ENCODE assay signal across 1 cellular context in genomic region chr6:154537942-154538341, GRCh38.
TF ChIP-seq lines count a peak whose summit lies in the region.

No MANE protein-coding gene starts in this region.

TF ChIP-seq in HepG2, 621 proteins besides CTCF, POLR2A, EP300 and RAD21 (continued from another document):
- TF ChIP-seq ARID3A (IDR thresholded peaks at IDR 0.05; ENCODE audit: low read depth, low read length) (peak; percentile 65), SOX13 (IDR thresholded peaks at IDR 0.05) (no peak), SOX13 (CRISPR knock-in tag; conservative IDR thresholded peaks at IDR 0.05 in 1 of 2, IDR thresholded peaks at IDR 0.05 in 1 of 2) (0 out of 4 replicates have a peak, but pooled peaks of 1 of the 2 experiments have one; percentile 30), EHMT2 (IDR thresholded peaks at IDR 0.05; ENCODE audit: borderline replicate concordance, low read depth, low read length) (no peak), CEBPB (IDR thresholded peaks at IDR 0.05; ENCODE audit: borderline replicate concordance, low read depth, low read length) (peak; percentile 72; the same call in 1 of the 2 replicates), ZNF382 (CRISPR knock-in tag; IDR thresholded peaks at IDR 0.05; ENCODE audit: borderline replicate concordance) (no peak), HNF4G (IDR thresholded peaks at IDR 0.05; ENCODE audit: borderline replicate concordance, low read depth, low read length) (peak; percentile 95), HNF4G (CRISPR knock-in tag; IDR thresholded peaks at IDR 0.05; ENCODE audit: borderline replicate concordance, low read depth) (peak; percentile 38; the same call in 1 of the 2 replicates), ZNF326 (CRISPR knock-in tag; IDR thresholded peaks at IDR 0.05; ENCODE audit: borderline replicate concordance) (no peak), HMG20A (CRISPR knock-in tag; IDR thresholded peaks at IDR 0.05; ENCODE audit: borderline replicate concordance) (peak; percentile 53; the same call in 1 of the 2 replicates), PHF21A (CRISPR knock-in tag; IDR thresholded peaks at IDR 0.05) (peak; percentile 49; the same call in 1 of the 2 replicates), ZNF264 (CRISPR knock-in tag; IDR thresholded peaks at IDR 0.05) (0 out of 2 replicates have a peak, but pooled peaks have one; percentile 39), ASH2L (IDR thresholded peaks at IDR 0.05; ENCODE audit: insufficient read length, low read depth, low read length) (peak; percentile 32), ZNF766 (CRISPR knock-in tag; IDR thresholded peaks at IDR 0.05; ENCODE audit: borderline replicate concordance) (no peak), CEBPG (CRISPR knock-in tag; IDR thresholded peaks at IDR 0.05) (peak; percentile 83), PAXIP1 (CRISPR knock-in tag; conservative IDR thresholded peaks at IDR 0.05) (peak; percentile 57), SCMH1 (CRISPR knock-in tag; IDR thresholded peaks at IDR 0.05; ENCODE audit: borderline replicate concordance) (no peak), ZNF768 (CRISPR knock-in tag; IDR thresholded peaks at IDR 0.05) (no peak)
